9 cellular contexts compared by ENCODE assay signal in genomic region chr19:4057913-4058695, GRCh38. TPM values are rescaled to one million over a fixed set of nuclear protein-coding genes. Genes with fewer than 3 reads are reported as not detected.
A peak's percentile ranks its signal among the peaks of the same experiment; 100 is the strongest.
DNase-seq lines count a peak whose midpoint lies in the region; ATAC-seq and TF ChIP-seq lines count a peak whose summit lies in the region.
"Had no signal": no experiment of that assay in that cellular context is flagged by ENCODE, and none has a peak within 500 bp of the region (broad histone marks: within the 10 kb centered on the region; RNA-seq: fewer than 3 reads in every experiment).

No MANE protein-coding gene starts in this region.

- H3K27me3 ChIP-seq in BLaER1 treated with 17β-estradiol and CSF1 and Interleukin-3, amounts not matched to agents 10 nM and 100 nM, result no peaks in the 10 kb centered on the region
- H3K27me3 ChIP-seq in ascending aorta, result no peaks in the 10 kb centered on the region
- no peaks in the 10 kb centered on the region for H3K27me3 ChIP-seq in hepatocyte
- H3K27me3 ChIP-seq in spleen (replicated peaks in 1 of 7), result no peaks in the 10 kb centered on the region

- H3K27ac ChIP-seq in BLaER1 treated with 17β-estradiol and CSF1 and Interleukin-3, amounts not matched to agents 10 nM and 100 nM, result peak overlapping the region; percentile 71 to 97 (median 88)
- H3K27ac ChIP-seq in ascending aorta (peak overlapping the region; percentile 90 to 94), hepatocyte (peak overlapping the region; percentile 98), spleen (peak overlapping the region; percentile 80 to 99 (median 98))

- H2AFZ ChIP-seq in hepatocyte, result no peak overlapping the region

- DNase-seq in NCI-H460 (ENCODE audit: extremely low read depth, low read depth) (peak; percentile 90), ascending aorta (ENCODE audit: low spot score in 2 of 2) (peak; percentile 71 to 95), hepatocyte (ENCODE audit: low spot score) (peak; percentile 93), spleen (peak; percentile 88), NCI-H146 (lab: John Stamatoyannopoulos, UW) (no peak), GM13977 (ENCODE audit: low spot score) (no peak)

- in situ Hi-C loops in GM13977 (cut with MboI; ENCODE audit: low pct_unique_long_range_greater_than_20kb, low sequenced_read_pairs, unreplicated experiment), result no loop called here

- H4K20me1 ChIP-seq in BLaER1 treated with 17β-estradiol and CSF1 and Interleukin-3, amounts not matched to agents 10 nM and 100 nM, result peaks cover 100% of the 10 kb centered on the region in 11 experiments
- peaks cover 76% of the 10 kb centered on the region for H4K20me1 ChIP-seq in hepatocyte (ENCODE audit: insufficient read depth, poor library complexity, severe bottlenecking)

- H3K36me3 ChIP-seq in BLaER1 treated with 17β-estradiol and CSF1 and Interleukin-3, amounts not matched to agents 10 nM and 100 nM, result peaks cover 41 to 99% (median 87%) of the 10 kb centered on the region in 11 experiments
- H3K36me3 ChIP-seq in ascending aorta, result peaks cover 22 to 23% of the 10 kb centered on the region in 2 donors
- H3K36me3 ChIP-seq in hepatocyte (replicated peaks; ENCODE audit: insufficient read depth, low read depth), result no peaks in the 10 kb centered on the region
- H3K36me3 ChIP-seq in spleen, result peaks cover 6 to 59% (median 24%) of the 10 kb centered on the region in 6 donors

- peaks cover 53 to 99% (median 68%) of the 10 kb centered on the region in 10 experiments for H3K4me1 ChIP-seq in BLaER1 treated with 17β-estradiol and CSF1 and Interleukin-3, amounts not matched to agents 10 nM and 100 nM
- H3K4me1 ChIP-seq in ascending aorta (peaks cover 40 to 56% of the 10 kb centered on the region in 2 donors), hepatocyte (ENCODE audit: insufficient read depth) (peaks cover 52% of the 10 kb centered on the region), spleen (peaks cover 56 to 100% (median 88%) of the 10 kb centered on the region in 6 donors)

- no peak for ATAC-seq in GM21423 (IDR thresholded peaks at IDR 0.05; ENCODE audit: unreplicated experiment)

- TF ChIP-seq POLR2A in spleen (IDR thresholded peaks at IDR 0.05), result no peak

- H3K79me2 ChIP-seq in hepatocyte, result peaks cover 96% of the 10 kb centered on the region

- H3K4me3 ChIP-seq in BLaER1 treated with 17β-estradiol and CSF1 and Interleukin-3, amounts not matched to agents 10 nM and 100 nM, result peak overlapping the region in 8 of 10 experiments; percentile 14 to 99 (median 35); a peak in 10 of 20 replicates
- peak overlapping the region; percentile 45 to 57 for H3K4me3 ChIP-seq in ascending aorta
- H3K4me3 ChIP-seq in hepatocyte, result no peak overlapping the region
- H3K4me3 ChIP-seq in spleen, result peak overlapping the region in 5 of 8 donors; percentile 2 to 99 (median 3)
- H3K4me3 ChIP-seq: HAP-1 had no signal

- peak in 2 of 3 experiments; percentile 11 to 14 for TF ChIP-seq CTCF in ascending aorta (IDR thresholded peaks at IDR 0.05)
- TF ChIP-seq CTCF in hepatocyte (IDR thresholded peaks at IDR 0.05; ENCODE audit: poor library complexity), result peak; percentile 5
- peak in 3 of 11 experiments; percentile 9 to 32 (median 30) for TF ChIP-seq CTCF in spleen (IDR thresholded peaks at IDR 0.05 in 8 of 11, conservative IDR thresholded peaks at IDR 0.05 in 3 of 11)
- no peak for TF ChIP-seq CTCF in GM13977 (IDR thresholded peaks at IDR 0.05; ENCODE audit: extremely low read depth, insufficient read depth, missing control alignments)

- no peaks in the 10 kb centered on the region for H3K9me3 ChIP-seq in BLaER1 treated with 17β-estradiol and CSF1 and Interleukin-3, amounts not matched to agents 10 nM and 100 nM (replicated peaks in 1 of 11)
- H3K9me3 ChIP-seq in ascending aorta (no peaks in the 10 kb centered on the region), hepatocyte (ENCODE audit: low read depth) (no peaks in the 10 kb centered on the region), spleen (no peaks in the 10 kb centered on the region)
- H3K9me3 ChIP-seq: HAP-1 had no signal

- intact Hi-C loops in ascending aorta (cut with DNase I), result no loop called here
- intact Hi-C loops in spleen (cut with DNase I; ENCODE audit: low total_unique reads), result no loop called here

- peak overlapping the region; percentile 71 to 100 (median 96) for H3K9ac ChIP-seq in BLaER1 treated with 17β-estradiol and CSF1 and Interleukin-3, amounts not matched to agents 10 nM and 100 nM

- peak overlapping the region; percentile 60 to 100 (median 99); a peak in 21 of 22 replicates for H3K4me2 ChIP-seq in BLaER1 treated with 17β-estradiol and CSF1 and Interleukin-3, amounts not matched to agents 10 nM and 100 nM
- peak overlapping the region; percentile 98 for H3K4me2 ChIP-seq in hepatocyte

- no peaks in the 10 kb centered on the region for H3K9me2 ChIP-seq in hepatocyte (replicated peaks; ENCODE audit: insufficient read depth)

- WGBS in hepatocyte (ENCODE audit: low lambda C conversion rate, missing lambda C conversion rate), result 71% methylated on average over 14 of the region's 23 CpGs
- 23 to 49% (median 31%) methylated on average over 22 to 23 of the region's 23 CpGs for WGBS in spleen, 5 donors

RNA-seq across cellular contexts. Expression of gene ZBTB7A, which starts 8.6 kb away (rescaled TPM):
- 12.2 and 14.1 TPM in 2 replicates for total RNA-seq in NCI-H460 (2014; rRNA removed; shearing (Covaris generic))
- polyA plus RNA-seq in NCI-H460 (2014; cell fraction: nucleus; rRNA removed), result 16.2 and 25.2 TPM in 2 replicates
- 76.4 TPM for total RNA-seq in ascending aorta
- 19.2 and 23.3 TPM in 2 replicates for total RNA-seq in hepatocyte
- polyA plus RNA-seq in hepatocyte, result 46.1 and 46.2 TPM in 2 replicates
- total RNA-seq in spleen, result 10 to 100 TPM; 43.0 to 68.1 (median 53.7) TPM
- polyA plus RNA-seq in spleen, result 10 to 100 TPM in 1 of 3 donors, 1 to 10 TPM in 2; 4.0 to 15.2 (median 4.2) TPM

RNA-seq across cellular contexts. Expression of gene PIAS4, which starts 50.6 kb away (rescaled TPM):
- total RNA-seq in NCI-H460 (2014; rRNA removed; shearing (Covaris generic)), result 14.2 and 29.8 TPM in 2 replicates
- polyA plus RNA-seq in NCI-H460 (2014; cell fraction: nucleus; rRNA removed), result 13.8 and 15.1 TPM in 2 replicates
- 30.8 TPM for total RNA-seq in ascending aorta
- 16.7 and 18.1 TPM in 2 replicates for total RNA-seq in hepatocyte
- 8.3 and 15.0 TPM in 2 replicates for polyA plus RNA-seq in hepatocyte
- 10 to 100 TPM; 16.4 to 30.5 (median 29.0) TPM for total RNA-seq in spleen
- 10 to 100 TPM in 1 of 3 donors, 1 to 10 TPM in 2; 6.2 to 13.9 (median 6.4) TPM for polyA plus RNA-seq in spleen

Comparison
In these comparisons a context has a peak if more than half of its experiments do, and no peak if none do; other contexts are left out.
1. DNase-seq: peak in NCI-H460 (single experiment), ascending aorta (2 of 2), hepatocyte (single experiment) and spleen (single experiment); none in NCI-H146 (single experiment) and GM13977 (single experiment).
2. Peak in every context shown above with its lines, with median percentiles within 50 percentile points of each other: H3K27ac ChIP-seq.